ENCODE assay signal across 1 cellular context in the genomic region with DNA sequence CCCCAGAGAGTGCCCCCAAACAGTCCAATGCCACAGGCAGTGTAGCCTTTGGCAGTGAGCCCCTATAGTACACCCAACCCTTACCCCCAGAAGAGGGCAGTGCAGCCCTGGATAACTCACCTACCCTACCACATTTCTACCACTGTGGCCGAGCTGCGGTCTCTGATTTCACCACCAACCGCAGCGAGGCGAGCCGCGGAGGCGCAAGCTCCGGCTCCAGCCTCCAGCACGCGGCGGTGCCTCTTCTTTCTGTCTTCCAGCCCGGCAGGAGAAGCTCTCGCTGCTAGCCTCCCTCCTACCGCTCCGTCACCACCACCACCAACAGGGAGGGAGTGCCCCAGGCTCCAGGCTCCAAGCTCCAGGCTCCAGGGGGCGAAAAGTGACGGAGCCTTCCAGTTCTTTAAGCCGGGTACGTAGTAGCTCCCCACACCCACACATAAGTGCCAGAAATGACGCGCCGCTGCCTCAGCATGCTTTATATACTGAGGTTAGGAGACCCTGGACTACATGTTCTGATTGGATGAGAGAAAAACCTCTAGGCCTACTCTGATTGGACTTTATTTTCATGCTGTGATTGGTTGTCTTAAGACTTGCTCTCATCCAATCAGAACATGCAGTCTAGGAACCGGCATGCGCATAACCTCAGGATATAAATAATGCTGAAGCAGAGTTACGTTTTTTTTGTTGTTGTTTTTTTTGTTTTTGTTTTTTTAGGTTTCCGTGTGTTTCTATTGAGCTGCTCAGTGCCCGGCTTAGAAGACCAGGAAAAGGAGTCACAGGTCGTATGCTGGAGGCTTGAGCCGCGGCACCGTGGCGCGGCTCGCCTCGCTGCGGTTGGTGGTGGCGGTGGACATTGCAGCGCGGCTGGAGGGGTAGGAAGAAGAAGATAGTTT.
TF ChIP-seq lines count a peak whose summit lies in the region.

PCAT7 (plus strand) TSS at position 645 of the 893 bp plus-strand sequence.

TF ChIP-seq in K562, 482 proteins besides CTCF, POLR2A, EP300 and RAD21 (continued from another document):
- TF ChIP-seq, protein P1, sequence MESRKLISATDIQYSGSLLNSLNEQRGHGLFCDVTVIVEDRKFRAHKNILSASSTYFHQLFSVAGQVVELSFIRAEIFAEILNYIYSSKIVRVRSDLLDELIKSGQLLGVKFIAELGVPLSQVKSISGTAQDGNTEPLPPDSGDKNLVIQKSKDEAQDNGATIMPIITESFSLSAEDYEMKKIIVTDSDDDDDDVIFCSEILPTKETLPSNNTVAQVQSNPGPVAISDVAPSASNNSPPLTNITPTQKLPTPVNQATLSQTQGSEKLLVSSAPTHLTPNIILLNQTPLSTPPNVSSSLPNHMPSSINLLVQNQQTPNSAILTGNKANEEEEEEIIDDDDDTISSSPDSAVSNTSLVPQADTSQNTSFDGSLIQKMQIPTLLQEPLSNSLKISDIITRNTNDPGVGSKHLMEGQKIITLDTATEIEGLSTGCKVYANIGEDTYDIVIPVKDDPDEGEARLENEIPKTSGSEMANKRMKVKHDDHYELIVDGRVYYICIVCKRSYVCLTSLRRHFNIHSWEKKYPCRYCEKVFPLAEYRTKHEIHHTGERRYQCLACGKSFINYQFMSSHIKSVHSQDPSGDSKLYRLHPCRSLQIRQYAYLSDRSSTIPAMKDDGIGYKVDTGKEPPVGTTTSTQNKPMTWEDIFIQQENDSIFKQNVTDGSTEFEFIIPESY (CRISPR knock-in tag; IDR thresholded peaks at IDR 0.05): peak; percentile 68; the same call in 1 of the 2 replicates
- TF ChIP-seq EGR1 (conservative IDR thresholded peaks at IDR 0.05) (peak; percentile 45; the same call in 1 of the 2 replicates), POLR2G (IDR thresholded peaks at IDR 0.05; ENCODE audit: low read depth, low read length) (peak; percentile 51), FOXA3 (CRISPR knock-in tag; conservative IDR thresholded peaks at IDR 0.05 in 1 of 2, IDR thresholded peaks at IDR 0.05 in 1 of 2) (no peak), PTBP1 (IDR thresholded peaks at IDR 0.05; ENCODE audit: low read depth, low read length) (0 out of 2 replicates have a peak, but pooled peaks have one; percentile 40), ATF1 (CRISPR knock-in tag; IDR thresholded peaks at IDR 0.05) (no peak), ATF1 (tag; IDR thresholded peaks at IDR 0.05) (peak; percentile 71), JUND (IDR thresholded peaks at IDR 0.05; ENCODE audit: borderline replicate concordance, low read depth, low read length) (peak; percentile 27; the same call in 1 of the 2 replicates), JUND (tag; IDR thresholded peaks at IDR 0.05; ENCODE audit: borderline replicate concordance, low read depth, low read length) (no peak), RNF2 (IDR thresholded peaks at IDR 0.05) (0 out of 2 replicates have a peak, but pooled peaks have one; percentile 19), TFAP4 (CRISPR knock-in tag; IDR thresholded peaks at IDR 0.05; ENCODE audit: borderline replicate concordance) (0 out of 2 replicates have a peak, but pooled peaks have one; percentile 23), NFYB (IDR thresholded peaks at IDR 0.05; ENCODE audit: extremely low read depth, insufficient read length) (peak; percentile 71), RBFOX2 (IDR thresholded peaks at IDR 0.05; ENCODE audit: low read depth, low read length) (peak; percentile 66), CBX3 (IDR thresholded peaks at IDR 0.05; ENCODE audit: borderline replicate concordance in 1 of 2, low read length in 2 of 2) (peak in 1 of 2 experiments; percentile 38; a peak in 1 of 3 replicates), CC2D1A (IDR thresholded peaks at IDR 0.05) (0 out of 2 replicates have a peak, but pooled peaks have one; percentile 25), TOE1 (IDR thresholded peaks at IDR 0.05; ENCODE audit: borderline replicate concordance) (0 out of 2 replicates have a peak, but pooled peaks have one; percentile 25), TOE1 (CRISPR knock-in tag; IDR thresholded peaks at IDR 0.05; ENCODE audit: borderline replicate concordance, low read depth) (no peak), TBP (optimal IDR thresholded peaks at IDR 0.05; ENCODE audit: low read depth, low read length) (peak; percentile 13), HDAC1 (IDR thresholded peaks at IDR 0.05) (0 out of 4 replicates have a peak, but pooled peaks of 1 of the 2 experiments have one; percentile 26), CBFB (CRISPR knock-in tag; IDR thresholded peaks at IDR 0.05) (peak; percentile 93), CEBPB (tag; IDR thresholded peaks at IDR 0.05) (peak; percentile 82), TARDBP (IDR thresholded peaks at IDR 0.05) (no peak), RBM17 (IDR thresholded peaks at IDR 0.05; ENCODE audit: borderline replicate concordance, low read depth, low read length) (no peak), JUN (IDR thresholded peaks at IDR 0.05; ENCODE audit: borderline replicate concordance, low read depth, low read length) (no peak), JUN (CRISPR knock-in tag; IDR thresholded peaks at IDR 0.05; ENCODE audit: borderline replicate concordance) (0 out of 2 replicates have a peak, but pooled peaks have one; percentile 15), RBM25 (IDR thresholded peaks at IDR 0.05; ENCODE audit: low read depth, low read length, severe bottlenecking) (peak; percentile 36), NCOA6 (IDR thresholded peaks at IDR 0.05) (no peak), HNRNPLL (IDR thresholded peaks at IDR 0.05; ENCODE audit: low read depth, low read length, poor library complexity, severe bottlenecking) (peak; percentile 73), POLR2AphosphoS5 (IDR thresholded peaks at IDR 0.05; ENCODE audit: control insufficient read depth, insufficient read depth, low read depth, low read length) (no peak), ZBTB1 (CRISPR knock-in tag; IDR thresholded peaks at IDR 0.05; ENCODE audit: borderline replicate concordance, low read depth) (peak; percentile 99), ZNF217 (CRISPR knock-in tag; IDR thresholded peaks at IDR 0.05) (no peak), NRF1 (conservative IDR thresholded peaks at IDR 0.05 in 1 of 2, IDR thresholded peaks at IDR 0.05 in 1 of 2) (peak; percentile 66 to 72)
- TF ChIP-seq, protein P2, sequence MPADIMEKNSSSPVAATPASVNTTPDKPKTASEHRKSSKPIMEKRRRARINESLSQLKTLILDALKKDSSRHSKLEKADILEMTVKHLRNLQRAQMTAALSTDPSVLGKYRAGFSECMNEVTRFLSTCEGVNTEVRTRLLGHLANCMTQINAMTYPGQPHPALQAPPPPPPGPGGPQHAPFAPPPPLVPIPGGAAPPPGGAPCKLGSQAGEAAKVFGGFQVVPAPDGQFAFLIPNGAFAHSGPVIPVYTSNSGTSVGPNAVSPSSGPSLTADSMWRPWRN (IDR thresholded peaks at IDR 0.05; ENCODE audit: low read depth): peak; percentile 38; the same call in 1 of the 2 replicates
- TF ChIP-seq, protein P3, sequence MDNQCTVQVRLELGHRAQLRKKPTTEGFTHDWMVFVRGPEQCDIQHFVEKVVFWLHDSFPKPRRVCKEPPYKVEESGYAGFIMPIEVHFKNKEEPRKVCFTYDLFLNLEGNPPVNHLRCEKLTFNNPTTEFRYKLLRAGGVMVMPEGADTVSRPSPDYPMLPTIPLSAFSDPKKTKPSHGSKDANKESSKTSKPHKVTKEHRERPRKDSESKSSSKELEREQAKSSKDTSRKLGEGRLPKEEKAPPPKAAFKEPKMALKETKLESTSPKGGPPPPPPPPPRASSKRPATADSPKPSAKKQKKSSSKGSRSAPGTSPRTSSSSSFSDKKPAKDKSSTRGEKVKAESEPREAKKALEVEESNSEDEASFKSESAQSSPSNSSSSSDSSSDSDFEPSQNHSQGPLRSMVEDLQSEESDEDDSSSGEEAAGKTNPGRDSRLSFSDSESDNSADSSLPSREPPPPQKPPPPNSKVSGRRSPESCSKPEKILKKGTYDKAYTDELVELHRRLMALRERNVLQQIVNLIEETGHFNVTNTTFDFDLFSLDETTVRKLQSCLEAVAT (IDR thresholded peaks at IDR 0.05): peak in 1 of 2 experiments; percentile 57; a peak in 1 of 4 replicates
- TF ChIP-seq, protein P4, sequence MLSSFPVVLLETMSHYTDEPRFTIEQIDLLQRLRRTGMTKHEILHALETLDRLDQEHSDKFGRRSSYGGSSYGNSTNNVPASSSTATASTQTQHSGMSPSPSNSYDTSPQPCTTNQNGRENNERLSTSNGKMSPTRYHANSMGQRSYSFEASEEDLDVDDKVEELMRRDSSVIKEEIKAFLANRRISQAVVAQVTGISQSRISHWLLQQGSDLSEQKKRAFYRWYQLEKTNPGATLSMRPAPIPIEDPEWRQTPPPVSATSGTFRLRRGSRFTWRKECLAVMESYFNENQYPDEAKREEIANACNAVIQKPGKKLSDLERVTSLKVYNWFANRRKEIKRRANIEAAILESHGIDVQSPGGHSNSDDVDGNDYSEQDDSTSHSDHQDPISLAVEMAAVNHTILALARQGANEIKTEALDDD (IDR thresholded peaks at IDR 0.05): 0 out of 2 replicates have a peak, but pooled peaks have one; percentile 11
- TF ChIP-seq, protein P5, sequence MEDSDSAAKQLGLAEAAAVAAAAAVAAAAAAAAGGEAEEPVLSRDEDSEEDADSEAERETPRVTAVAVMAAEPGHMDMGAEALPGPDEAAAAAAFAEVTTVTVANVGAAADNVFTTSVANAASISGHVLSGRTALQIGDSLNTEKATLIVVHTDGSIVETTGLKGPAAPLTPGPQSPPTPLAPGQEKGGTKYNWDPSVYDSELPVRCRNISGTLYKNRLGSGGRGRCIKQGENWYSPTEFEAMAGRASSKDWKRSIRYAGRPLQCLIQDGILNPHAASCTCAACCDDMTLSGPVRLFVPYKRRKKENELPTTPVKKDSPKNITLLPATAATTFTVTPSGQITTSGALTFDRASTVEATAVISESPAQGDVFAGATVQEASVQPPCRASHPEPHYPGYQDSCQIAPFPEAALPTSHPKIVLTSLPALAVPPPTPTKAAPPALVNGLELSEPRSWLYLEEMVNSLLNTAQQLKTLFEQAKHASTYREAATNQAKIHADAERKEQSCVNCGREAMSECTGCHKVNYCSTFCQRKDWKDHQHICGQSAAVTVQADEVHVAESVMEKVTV (CRISPR knock-in tag; IDR thresholded peaks at IDR 0.05): peak; percentile 54
- TF ChIP-seq, protein P6, sequence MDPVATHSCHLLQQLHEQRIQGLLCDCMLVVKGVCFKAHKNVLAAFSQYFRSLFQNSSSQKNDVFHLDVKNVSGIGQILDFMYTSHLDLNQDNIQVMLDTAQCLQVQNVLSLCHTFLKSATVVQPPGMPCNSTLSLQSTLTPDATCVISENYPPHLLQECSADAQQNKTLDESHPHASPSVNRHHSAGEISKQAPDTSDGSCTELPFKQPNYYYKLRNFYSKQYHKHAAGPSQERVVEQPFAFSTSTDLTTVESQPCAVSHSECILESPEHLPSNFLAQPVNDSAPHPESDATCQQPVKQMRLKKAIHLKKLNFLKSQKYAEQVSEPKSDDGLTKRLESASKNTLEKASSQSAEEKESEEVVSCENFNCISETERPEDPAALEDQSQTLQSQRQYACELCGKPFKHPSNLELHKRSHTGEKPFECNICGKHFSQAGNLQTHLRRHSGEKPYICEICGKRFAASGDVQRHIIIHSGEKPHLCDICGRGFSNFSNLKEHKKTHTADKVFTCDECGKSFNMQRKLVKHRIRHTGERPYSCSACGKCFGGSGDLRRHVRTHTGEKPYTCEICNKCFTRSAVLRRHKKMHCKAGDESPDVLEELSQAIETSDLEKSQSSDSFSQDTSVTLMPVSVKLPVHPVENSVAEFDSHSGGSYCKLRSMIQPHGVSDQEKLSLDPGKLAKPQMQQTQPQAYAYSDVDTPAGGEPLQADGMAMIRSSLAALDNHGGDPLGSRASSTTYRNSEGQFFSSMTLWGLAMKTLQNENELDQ (CRISPR knock-in tag; IDR thresholded peaks at IDR 0.05; ENCODE audit: borderline replicate concordance): no peak
